In the genomic region with DNA sequence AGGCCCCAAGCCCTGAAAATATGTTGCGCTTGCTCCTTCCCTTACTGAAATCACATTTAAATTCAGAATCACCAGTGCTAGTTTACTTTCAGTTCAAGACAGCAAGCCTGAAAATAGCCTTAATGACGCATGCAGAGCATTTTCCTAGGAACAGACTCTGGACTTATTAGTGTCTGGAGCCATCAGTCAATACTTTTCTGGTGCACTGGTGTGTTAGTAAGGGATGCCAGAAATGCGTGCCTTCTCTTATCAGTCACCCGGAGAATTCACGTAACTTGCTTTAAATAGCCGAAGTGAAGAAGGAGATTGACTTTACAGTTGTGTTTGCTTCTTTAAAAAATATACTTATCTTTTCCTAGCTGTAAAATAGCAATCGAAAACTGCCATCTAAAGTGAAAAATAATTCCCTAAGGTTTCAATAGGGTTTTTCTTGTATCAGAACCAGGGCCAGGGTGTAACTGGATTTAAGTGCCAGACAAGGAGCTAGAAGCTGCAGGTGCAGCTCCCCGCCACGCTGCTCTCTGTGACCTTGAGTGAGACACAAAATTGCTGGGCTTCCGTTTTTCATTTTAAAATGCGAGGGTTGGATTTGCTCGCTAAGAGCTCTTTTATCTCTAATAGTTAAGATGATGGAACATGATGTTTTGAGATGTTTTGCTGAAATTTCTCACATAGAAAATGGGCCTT, we compare ENCODE assay signal across 14 cellular contexts.
A peak's percentile ranks its signal among the peaks of the same experiment; 100 is the strongest.
DNase-seq lines count a peak whose midpoint lies in the region; ATAC-seq and TF ChIP-seq lines count a peak whose summit lies in the region.
"Had no signal": no experiment of that assay in that cellular context is flagged by ENCODE, and none has a peak within 500 bp of the region (broad histone marks: within the 10 kb centered on the region; RNA-seq: fewer than 3 reads in every experiment).

No MANE protein-coding gene starts in this region.

- H2AFZ ChIP-seq in neuron (ENCODE audit: low read depth, low read length) = peak overlapping the region; percentile 24
- no peak overlapping the region for H2AFZ ChIP-seq in GM23248

- H3K9me2 ChIP-seq in GM23248 (ENCODE audit: insufficient read depth) = no peaks in the 10 kb centered on the region

- H3K9me3 Mint-ChIP-seq in activated T-cell treated with anti-CD3 and anti-CD28 coated beads, Interleukin-2, amount 50 U/mL, for 72 hours = peaks cover 0 to 1% of the 10 kb centered on the region in 2 donors
- H3K9me3 Mint-ChIP-seq: activated T-helper 2 cell treated with anti-CD3 and anti-CD28 coated beads, Interferon-gamma antibody, Interleukin-2, Interleukin-4, amounts not matched to agents 10 μg/mL and 5 μg/mL and 100 μg/mL, durations not matched to agents 14 hours and 24 hours and 36 hours; naive B cell had no signal

- WGBS in GM23248 (ENCODE audit: low coverage in 1 of 2, low lambda C conversion rate in 2 of 2, missing lambda C conversion rate in 2 of 2), 2 experiments = 72 to 77% methylated on average over 12 of the region's 12 CpGs

- intact Hi-C loops in uterus (cut with DNase I; ENCODE audit: low total_unique reads) = no loop called here

- H3K9ac ChIP-seq in GM23248 = no peak overlapping the region

- no peak overlapping the region for H3K4me2 ChIP-seq in GM23248 (ENCODE audit: unreplicated experiment)

- H3K4me3 ChIP-seq in neuron (ENCODE audit: low read length) = no peak overlapping the region
- no peak overlapping the region for H3K4me3 ChIP-seq in uterus
- H3K4me3 ChIP-seq in GM23248 = no peak overlapping the region
- H3K4me3 ChIP-seq: transverse colon had no signal

- H3F3A ChIP-seq in GM23248 (ENCODE audit: insufficient read depth) = no peaks in the 10 kb centered on the region

- H3K27ac ChIP-seq in uterus (peak overlapping the region; percentile 21 to 64), GM23248 (no peak overlapping the region)

- in situ Hi-C loops in GM23248 (cut with MboI) = no loop called here

- H3K4me1 ChIP-seq in neuron (ENCODE audit: insufficient read depth, low read length) (peaks cover 13% of the 10 kb centered on the region), uterus (no peaks in the 10 kb centered on the region), GM23248 (ENCODE audit: insufficient read depth) (no peaks in the 10 kb centered on the region)

- no peak overlapping the region for H3K27ac Mint-ChIP-seq in activated T-cell treated with anti-CD3 and anti-CD28 coated beads, Interleukin-2, amount 50 U/mL, for 72 hours
- H3K27ac Mint-ChIP-seq: activated T-helper 2 cell treated with anti-CD3 and anti-CD28 coated beads, Interferon-gamma antibody, Interleukin-2, Interleukin-4, amounts not matched to agents 10 μg/mL and 5 μg/mL and 100 μg/mL, durations not matched to agents 14 hours and 24 hours and 36 hours; naive B cell had no signal

- H3K4me1 Mint-ChIP-seq in activated T-cell treated with anti-CD3 and anti-CD28 coated beads, Interleukin-2, amount 50 U/mL, for 72 hours (ENCODE audit: low read depth) = no peaks in the 10 kb centered on the region

- H3K4me3 Mint-ChIP-seq in activated T-cell treated with anti-CD3 and anti-CD28 coated beads, Interleukin-2, amount 50 U/mL, for 72 hours = no peak overlapping the region
- H3K4me3 Mint-ChIP-seq: naive B cell had no signal

- TF ChIP-seq POLR2A in uterus (IDR thresholded peaks at IDR 0.05) = no peak

- no peaks in the 10 kb centered on the region for H3K36me3 Mint-ChIP-seq in activated T-cell treated with anti-CD3 and anti-CD28 coated beads, Interleukin-2, amount 50 U/mL, for 72 hours (ENCODE audit: insufficient read depth in 2 of 2)
- H3K36me3 Mint-ChIP-seq: naive B cell had no signal

- H3K27me3 ChIP-seq in neuron (ENCODE audit: insufficient read depth, low read length) (no peaks in the 10 kb centered on the region), uterus (no peaks in the 10 kb centered on the region), GM23248 (replicated peaks; ENCODE audit: insufficient read depth) (no peaks in the 10 kb centered on the region)
- H3K27me3 ChIP-seq: transverse colon had no signal

- no peak for TF ChIP-seq CTCF in uterus (IDR thresholded peaks at IDR 0.05)

- DNase-seq in NCI-H748 (lab: John Stamatoyannopoulos, UW; ENCODE audit: unreplicated experiment) (peak; percentile 42), NCI-H748 treated with DMSO at 0.1 percent for 48 hours (lab: John Stamatoyannopoulos, UW) (no peak), globus pallidus (ENCODE audit: low spot score) (peak; percentile 11), uterus (peak in 1 of 2 donors; percentile 36), GM23248 (no peak)
- DNase-seq in activated T-cell treated with anti-CD3 and anti-CD28 coated beads, Interleukin-2, amount 50 U/mL, for 72 hours = no peak
- DNase-seq: activated CD4-positive, alpha-beta T cell treated with anti-CD3 and anti-CD28 coated beads, Interleukin-2, amount 50 U/mL, for 4 hours; Calu3; islet precursor cell; naive B cell; transverse colon had no signal

- no peaks in the 10 kb centered on the region for H4K20me1 ChIP-seq in GM23248 (ENCODE audit: insufficient read depth)

- H3K9me3 ChIP-seq in neuron (ENCODE audit: low read length) (no peaks in the 10 kb centered on the region), uterus (no peaks in the 10 kb centered on the region), GM23248 (ENCODE audit: low read depth) (no peaks in the 10 kb centered on the region)
- H3K9me3 ChIP-seq: transverse colon had no signal

- no peak for ATAC-seq in activated T-cell treated with anti-CD3 and anti-CD28 coated beads, Interleukin-2, amount 50 U/mL, for 72 hours (replicated peaks in 1 of 2)
- ATAC-seq in GM18517 (IDR thresholded peaks at IDR 0.05; ENCODE audit: unreplicated experiment) = no peak

- no peaks in the 10 kb centered on the region for H3K27me3 Mint-ChIP-seq in activated T-cell treated with anti-CD3 and anti-CD28 coated beads, Interleukin-2, amount 50 U/mL, for 72 hours (ENCODE audit: low read depth)
- H3K27me3 Mint-ChIP-seq: naive B cell had no signal

- H3K79me2 ChIP-seq in GM23248 (ENCODE audit: insufficient read depth) = no peaks in the 10 kb centered on the region

- H3K36me3 ChIP-seq in neuron (ENCODE audit: insufficient read depth, low read length) = no peaks in the 10 kb centered on the region
- no peaks in the 10 kb centered on the region for H3K36me3 ChIP-seq in uterus
- no peaks in the 10 kb centered on the region for H3K36me3 ChIP-seq in GM23248 (ENCODE audit: low read depth)
- H3K36me3 ChIP-seq: transverse colon had no signal

Comparison
In these comparisons a context has a peak if more than half of its experiments do, and no peak if none do; other contexts are left out.
1. DNase-seq: peak in NCI-H748 (single experiment) and globus pallidus (single experiment); none in NCI-H748 treated with DMSO at 0.1 percent for 48 hours (single experiment), activated T-cell treated with anti-CD3 and anti-CD28 coated beads, Interleukin-2, amount 50 U/mL, for 72 hours (0 of 2) and GM23248 (single experiment).